Comparison of ENCODE assay signal across 1 cellular context in the genomic region with DNA sequence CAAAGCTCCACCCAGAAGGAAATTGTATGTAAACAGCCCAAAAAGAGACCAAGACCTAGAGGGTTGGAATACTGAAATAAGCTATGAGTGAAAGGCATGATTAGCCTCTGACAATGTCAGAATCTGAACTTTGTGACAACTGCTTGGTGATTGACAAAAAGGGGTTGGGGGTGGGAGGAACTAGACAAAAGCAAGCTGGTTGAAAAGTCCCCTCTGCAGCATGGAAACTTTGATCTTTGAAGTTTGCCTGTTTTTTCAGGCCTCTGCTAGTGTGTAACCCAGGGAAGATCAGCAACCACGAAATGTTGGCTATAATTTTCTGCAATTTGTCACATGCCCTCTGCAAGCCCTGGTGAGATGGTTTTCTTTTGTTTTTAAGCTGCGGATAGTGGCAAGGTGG.
TF ChIP-seq lines count a peak whose summit lies in the region.

No MANE protein-coding gene starts in this region.

TF ChIP-seq in HepG2, 621 proteins besides CTCF, POLR2A, EP300 and RAD21 (continued from another document and continues in another):
- TF ChIP-seq FOXO1 (CRISPR knock-in tag; IDR thresholded peaks at IDR 0.05), result peak; percentile 25; the same call in 1 of the 2 replicates
- no peak for TF ChIP-seq SP2 (CRISPR knock-in tag; IDR thresholded peaks at IDR 0.05)
- no peak for TF ChIP-seq TEAD2 (CRISPR knock-in tag; IDR thresholded peaks at IDR 0.05)
- no peak for TF ChIP-seq RARA (CRISPR knock-in tag; IDR thresholded peaks at IDR 0.05)
- TF ChIP-seq ELF4 (CRISPR knock-in tag; IDR thresholded peaks at IDR 0.05; ENCODE audit: borderline replicate concordance), result no peak
- no peak for TF ChIP-seq ZNF33B (CRISPR knock-in tag; IDR thresholded peaks at IDR 0.05)
- no peak for TF ChIP-seq KLF9 (CRISPR knock-in tag; IDR thresholded peaks at IDR 0.05; ENCODE audit: low read depth)
- TF ChIP-seq NR2C2 (CRISPR knock-in tag; IDR thresholded peaks at IDR 0.05; ENCODE audit: borderline replicate concordance), result no peak
- no peak for TF ChIP-seq BORCS8-MEF2B (CRISPR knock-in tag; IDR thresholded peaks at IDR 0.05)
- no peak for TF ChIP-seq MIER2 (CRISPR knock-in tag; IDR thresholded peaks at IDR 0.05)
- TF ChIP-seq, protein P1, sequence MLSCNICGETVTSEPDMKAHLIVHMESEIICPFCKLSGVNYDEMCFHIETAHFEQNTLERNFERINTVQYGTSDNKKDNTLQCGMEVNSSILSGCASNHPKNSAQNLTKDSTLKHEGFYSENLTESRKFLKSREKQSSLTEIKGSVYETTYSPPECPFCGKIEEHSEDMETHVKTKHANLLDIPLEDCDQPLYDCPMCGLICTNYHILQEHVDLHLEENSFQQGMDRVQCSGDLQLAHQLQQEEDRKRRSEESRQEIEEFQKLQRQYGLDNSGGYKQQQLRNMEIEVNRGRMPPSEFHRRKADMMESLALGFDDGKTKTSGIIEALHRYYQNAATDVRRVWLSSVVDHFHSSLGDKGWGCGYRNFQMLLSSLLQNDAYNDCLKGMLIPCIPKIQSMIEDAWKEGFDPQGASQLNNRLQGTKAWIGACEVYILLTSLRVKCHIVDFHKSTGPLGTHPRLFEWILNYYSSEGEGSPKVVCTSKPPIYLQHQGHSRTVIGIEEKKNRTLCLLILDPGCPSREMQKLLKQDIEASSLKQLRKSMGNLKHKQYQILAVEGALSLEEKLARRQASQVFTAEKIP (CRISPR knock-in tag; IDR thresholded peaks at IDR 0.05; ENCODE audit: borderline replicate concordance), result no peak
- no peak for TF ChIP-seq TOPORS (CRISPR knock-in tag; IDR thresholded peaks at IDR 0.05)
- TF ChIP-seq, protein P2, sequence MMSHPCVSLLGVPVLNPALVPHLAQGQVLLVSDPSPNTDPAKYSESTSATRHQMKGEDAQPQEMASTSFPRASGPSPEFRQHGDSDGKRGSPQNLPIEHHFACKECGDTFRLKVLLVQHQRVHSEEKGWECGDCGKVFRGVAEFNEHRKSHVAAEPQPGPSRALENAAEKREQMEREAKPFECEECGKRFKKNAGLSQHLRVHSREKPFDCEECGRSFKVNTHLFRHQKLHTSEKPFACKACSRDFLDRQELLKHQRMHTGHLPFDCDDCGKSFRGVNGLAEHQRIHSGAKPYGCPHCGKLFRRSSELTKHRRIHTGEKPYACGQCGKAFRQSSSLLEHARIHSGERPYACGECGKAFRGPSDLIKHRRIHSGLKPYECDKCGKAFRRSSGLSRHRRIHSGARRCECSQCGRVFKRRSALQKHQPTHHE (CRISPR knock-in tag; IDR thresholded peaks at IDR 0.05; ENCODE audit: borderline replicate concordance), result no peak
- TF ChIP-seq FLYWCH1 (CRISPR knock-in tag; IDR thresholded peaks at IDR 0.05), result no peak
- TF ChIP-seq RFXAP (CRISPR knock-in tag; IDR thresholded peaks at IDR 0.05; ENCODE audit: borderline replicate concordance), result 0 out of 2 replicates have a peak, but pooled peaks have one; percentile 26
- TF ChIP-seq KDM2A (CRISPR knock-in tag; IDR thresholded peaks at IDR 0.05; ENCODE audit: borderline replicate concordance, low read depth), result no peak
- TF ChIP-seq, protein P3, sequence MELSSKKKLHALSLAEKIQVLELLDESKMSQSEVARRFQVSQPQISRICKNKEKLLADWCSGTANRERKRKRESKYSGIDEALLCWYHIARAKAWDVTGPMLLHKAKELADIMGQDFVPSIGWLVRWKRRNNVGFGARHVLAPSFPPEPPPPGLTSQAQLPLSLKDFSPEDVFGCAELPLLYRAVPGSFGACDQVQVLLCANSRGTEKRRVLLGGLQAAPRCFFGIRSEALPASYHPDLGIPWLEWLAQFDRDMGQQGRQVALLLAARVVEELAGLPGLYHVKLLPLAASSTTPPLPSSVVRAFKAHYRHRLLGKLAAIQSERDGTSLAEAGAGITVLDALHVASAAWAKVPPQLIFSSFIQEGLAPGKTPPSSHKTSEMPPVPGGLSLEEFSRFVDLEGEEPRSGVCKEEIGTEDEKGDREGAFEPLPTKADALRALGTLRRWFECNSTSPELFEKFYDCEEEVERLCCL (CRISPR knock-in tag; IDR thresholded peaks at IDR 0.05; ENCODE audit: borderline replicate concordance), result no peak
- no peak for TF ChIP-seq ZNF484 (CRISPR knock-in tag; IDR thresholded peaks at IDR 0.05; ENCODE audit: borderline replicate concordance, low read depth)
- no peak for TF ChIP-seq MYNN (CRISPR knock-in tag; IDR thresholded peaks at IDR 0.05; ENCODE audit: low read depth)
- peak; percentile 67 for TF ChIP-seq ZNF292 (CRISPR knock-in tag; IDR thresholded peaks at IDR 0.05; ENCODE audit: borderline replicate concordance, low read depth)
- no peak for TF ChIP-seq ZNF44 (CRISPR knock-in tag; IDR thresholded peaks at IDR 0.05)
- TF ChIP-seq JUND (CRISPR knock-in tag; IDR thresholded peaks at IDR 0.05), result no peak
- no peak for TF ChIP-seq ZFAT (CRISPR knock-in tag; conservative IDR thresholded peaks at IDR 0.05)
- TF ChIP-seq FOSL1 (CRISPR knock-in tag; IDR thresholded peaks at IDR 0.05; ENCODE audit: borderline replicate concordance), result no peak
- TF ChIP-seq ZMYM2 (CRISPR knock-in tag; IDR thresholded peaks at IDR 0.05), result no peak
- 0 out of 2 replicates have a peak, but pooled peaks have one; percentile 45 for TF ChIP-seq ZNF564 (CRISPR knock-in tag; IDR thresholded peaks at IDR 0.05)
- TF ChIP-seq SYNCRIP (IDR thresholded peaks at IDR 0.05; ENCODE audit: insufficient read depth, low read depth, low read length), result no peak
- no peak for TF ChIP-seq DNMT3B (CRISPR knock-in tag; conservative IDR thresholded peaks at IDR 0.05)
- no peak for TF ChIP-seq ZNF274 (CRISPR knock-in tag; IDR thresholded peaks at IDR 0.05)
- TF ChIP-seq ZNF260 (CRISPR knock-in tag; IDR thresholded peaks at IDR 0.05; ENCODE audit: borderline replicate concordance, low read depth), result no peak
- peak; percentile 42 for TF ChIP-seq ZFX (CRISPR knock-in tag; IDR thresholded peaks at IDR 0.05; ENCODE audit: low read depth)
- TF ChIP-seq, protein P4, sequence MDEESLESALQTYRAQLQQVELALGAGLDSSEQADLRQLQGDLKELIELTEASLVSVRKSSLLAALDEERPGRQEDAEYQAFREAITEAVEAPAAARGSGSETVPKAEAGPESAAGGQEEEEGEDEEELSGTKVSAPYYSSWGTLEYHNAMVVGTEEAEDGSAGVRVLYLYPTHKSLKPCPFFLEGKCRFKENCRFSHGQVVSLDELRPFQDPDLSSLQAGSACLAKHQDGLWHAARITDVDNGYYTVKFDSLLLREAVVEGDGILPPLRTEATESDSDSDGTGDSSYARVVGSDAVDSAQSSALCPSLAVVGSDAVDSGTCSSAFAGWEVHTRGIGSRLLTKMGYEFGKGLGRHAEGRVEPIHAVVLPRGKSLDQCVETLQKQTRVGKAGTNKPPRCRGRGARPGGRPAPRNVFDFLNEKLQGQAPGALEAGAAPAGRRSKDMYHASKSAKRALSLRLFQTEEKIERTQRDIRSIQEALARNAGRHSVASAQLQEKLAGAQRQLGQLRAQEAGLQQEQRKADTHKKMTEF (CRISPR knock-in tag; IDR thresholded peaks at IDR 0.05), result 0 out of 2 replicates have a peak, but pooled peaks have one; percentile 24
- TF ChIP-seq ZNF788 (CRISPR knock-in tag; IDR thresholded peaks at IDR 0.05; ENCODE audit: borderline replicate concordance), result no peak; the same call in 1 of the 2 replicates
- TF ChIP-seq TBX3 (IDR thresholded peaks at IDR 0.05; ENCODE audit: borderline replicate concordance), result no peak
- TF ChIP-seq, protein P5, sequence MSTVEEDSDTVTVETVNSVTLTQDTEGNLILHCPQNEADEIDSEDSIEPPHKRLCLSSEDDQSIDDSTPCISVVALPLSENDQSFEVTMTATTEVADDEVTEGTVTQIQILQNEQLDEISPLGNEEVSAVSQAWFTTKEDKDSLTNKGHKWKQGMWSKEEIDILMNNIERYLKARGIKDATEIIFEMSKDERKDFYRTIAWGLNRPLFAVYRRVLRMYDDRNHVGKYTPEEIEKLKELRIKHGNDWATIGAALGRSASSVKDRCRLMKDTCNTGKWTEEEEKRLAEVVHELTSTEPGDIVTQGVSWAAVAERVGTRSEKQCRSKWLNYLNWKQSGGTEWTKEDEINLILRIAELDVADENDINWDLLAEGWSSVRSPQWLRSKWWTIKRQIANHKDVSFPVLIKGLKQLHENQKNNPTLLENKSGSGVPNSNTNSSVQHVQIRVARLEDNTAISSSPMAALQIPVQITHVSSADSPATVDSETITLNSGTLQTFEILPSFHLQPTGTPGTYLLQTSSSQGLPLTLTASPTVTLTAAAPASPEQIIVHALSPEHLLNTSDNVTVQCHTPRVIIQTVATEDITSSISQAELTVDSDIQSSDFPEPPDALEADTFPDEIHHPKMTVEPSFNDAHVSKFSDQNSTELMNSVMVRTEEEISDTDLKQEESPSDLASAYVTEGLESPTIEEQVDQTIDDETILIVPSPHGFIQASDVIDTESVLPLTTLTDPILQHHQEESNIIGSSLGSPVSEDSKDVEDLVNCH (CRISPR knock-in tag; IDR thresholded peaks at IDR 0.05), result no peak
- TF ChIP-seq, protein P6, sequence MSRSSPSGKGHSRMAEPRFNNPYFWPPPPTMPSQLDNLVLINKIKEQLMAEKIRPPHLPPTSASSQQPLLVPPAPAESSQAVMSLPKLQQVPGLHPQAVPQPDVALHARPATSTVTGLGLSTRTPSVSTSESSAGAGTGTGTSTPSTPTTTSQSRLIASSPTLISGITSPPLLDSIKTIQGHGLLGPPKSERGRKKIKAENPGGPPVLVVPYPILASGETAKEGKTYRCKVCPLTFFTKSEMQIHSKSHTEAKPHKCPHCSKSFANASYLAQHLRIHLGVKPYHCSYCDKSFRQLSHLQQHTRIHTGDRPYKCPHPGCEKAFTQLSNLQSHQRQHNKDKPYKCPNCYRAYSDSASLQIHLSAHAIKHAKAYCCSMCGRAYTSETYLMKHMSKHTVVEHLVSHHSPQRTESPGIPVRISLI (CRISPR knock-in tag; IDR thresholded peaks at IDR 0.05; ENCODE audit: borderline replicate concordance), result peak; percentile 70; the same call in 1 of the 2 replicates
- TF ChIP-seq, protein P7, sequence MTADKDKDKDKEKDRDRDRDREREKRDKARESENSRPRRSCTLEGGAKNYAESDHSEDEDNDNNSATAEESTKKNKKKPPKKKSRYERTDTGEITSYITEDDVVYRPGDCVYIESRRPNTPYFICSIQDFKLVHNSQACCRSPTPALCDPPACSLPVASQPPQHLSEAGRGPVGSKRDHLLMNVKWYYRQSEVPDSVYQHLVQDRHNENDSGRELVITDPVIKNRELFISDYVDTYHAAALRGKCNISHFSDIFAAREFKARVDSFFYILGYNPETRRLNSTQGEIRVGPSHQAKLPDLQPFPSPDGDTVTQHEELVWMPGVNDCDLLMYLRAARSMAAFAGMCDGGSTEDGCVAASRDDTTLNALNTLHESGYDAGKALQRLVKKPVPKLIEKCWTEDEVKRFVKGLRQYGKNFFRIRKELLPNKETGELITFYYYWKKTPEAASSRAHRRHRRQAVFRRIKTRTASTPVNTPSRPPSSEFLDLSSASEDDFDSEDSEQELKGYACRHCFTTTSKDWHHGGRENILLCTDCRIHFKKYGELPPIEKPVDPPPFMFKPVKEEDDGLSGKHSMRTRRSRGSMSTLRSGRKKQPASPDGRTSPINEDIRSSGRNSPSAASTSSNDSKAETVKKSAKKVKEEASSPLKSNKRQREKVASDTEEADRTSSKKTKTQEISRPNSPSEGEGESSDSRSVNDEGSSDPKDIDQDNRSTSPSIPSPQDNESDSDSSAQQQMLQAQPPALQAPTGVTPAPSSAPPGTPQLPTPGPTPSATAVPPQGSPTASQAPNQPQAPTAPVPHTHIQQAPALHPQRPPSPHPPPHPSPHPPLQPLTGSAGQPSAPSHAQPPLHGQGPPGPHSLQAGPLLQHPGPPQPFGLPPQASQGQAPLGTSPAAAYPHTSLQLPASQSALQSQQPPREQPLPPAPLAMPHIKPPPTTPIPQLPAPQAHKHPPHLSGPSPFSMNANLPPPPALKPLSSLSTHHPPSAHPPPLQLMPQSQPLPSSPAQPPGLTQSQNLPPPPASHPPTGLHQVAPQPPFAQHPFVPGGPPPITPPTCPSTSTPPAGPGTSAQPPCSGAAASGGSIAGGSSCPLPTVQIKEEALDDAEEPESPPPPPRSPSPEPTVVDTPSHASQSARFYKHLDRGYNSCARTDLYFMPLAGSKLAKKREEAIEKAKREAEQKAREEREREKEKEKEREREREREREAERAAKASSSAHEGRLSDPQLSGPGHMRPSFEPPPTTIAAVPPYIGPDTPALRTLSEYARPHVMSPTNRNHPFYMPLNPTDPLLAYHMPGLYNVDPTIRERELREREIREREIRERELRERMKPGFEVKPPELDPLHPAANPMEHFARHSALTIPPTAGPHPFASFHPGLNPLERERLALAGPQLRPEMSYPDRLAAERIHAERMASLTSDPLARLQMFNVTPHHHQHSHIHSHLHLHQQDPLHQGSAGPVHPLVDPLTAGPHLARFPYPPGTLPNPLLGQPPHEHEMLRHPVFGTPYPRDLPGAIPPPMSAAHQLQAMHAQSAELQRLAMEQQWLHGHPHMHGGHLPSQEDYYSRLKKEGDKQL (CRISPR knock-in tag; IDR thresholded peaks at IDR 0.05; ENCODE audit: low read depth), result no peak
- TF ChIP-seq, protein P8, sequence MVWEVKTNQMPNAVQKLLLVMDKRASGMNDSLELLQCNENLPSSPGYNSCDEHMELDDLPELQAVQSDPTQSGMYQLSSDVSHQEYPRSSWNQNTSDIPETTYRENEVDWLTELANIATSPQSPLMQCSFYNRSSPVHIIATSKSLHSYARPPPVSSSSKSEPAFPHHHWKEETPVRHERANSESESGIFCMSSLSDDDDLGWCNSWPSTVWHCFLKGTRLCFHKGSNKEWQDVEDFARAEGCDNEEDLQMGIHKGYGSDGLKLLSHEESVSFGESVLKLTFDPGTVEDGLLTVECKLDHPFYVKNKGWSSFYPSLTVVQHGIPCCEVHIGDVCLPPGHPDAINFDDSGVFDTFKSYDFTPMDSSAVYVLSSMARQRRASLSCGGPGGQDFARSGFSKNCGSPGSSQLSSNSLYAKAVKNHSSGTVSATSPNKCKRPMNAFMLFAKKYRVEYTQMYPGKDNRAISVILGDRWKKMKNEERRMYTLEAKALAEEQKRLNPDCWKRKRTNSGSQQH (CRISPR knock-in tag; IDR thresholded peaks at IDR 0.05; ENCODE audit: low read depth), result no peak
- TF ChIP-seq KDM4B (CRISPR knock-in tag; IDR thresholded peaks at IDR 0.05), result no peak
- TF ChIP-seq, protein P9, sequence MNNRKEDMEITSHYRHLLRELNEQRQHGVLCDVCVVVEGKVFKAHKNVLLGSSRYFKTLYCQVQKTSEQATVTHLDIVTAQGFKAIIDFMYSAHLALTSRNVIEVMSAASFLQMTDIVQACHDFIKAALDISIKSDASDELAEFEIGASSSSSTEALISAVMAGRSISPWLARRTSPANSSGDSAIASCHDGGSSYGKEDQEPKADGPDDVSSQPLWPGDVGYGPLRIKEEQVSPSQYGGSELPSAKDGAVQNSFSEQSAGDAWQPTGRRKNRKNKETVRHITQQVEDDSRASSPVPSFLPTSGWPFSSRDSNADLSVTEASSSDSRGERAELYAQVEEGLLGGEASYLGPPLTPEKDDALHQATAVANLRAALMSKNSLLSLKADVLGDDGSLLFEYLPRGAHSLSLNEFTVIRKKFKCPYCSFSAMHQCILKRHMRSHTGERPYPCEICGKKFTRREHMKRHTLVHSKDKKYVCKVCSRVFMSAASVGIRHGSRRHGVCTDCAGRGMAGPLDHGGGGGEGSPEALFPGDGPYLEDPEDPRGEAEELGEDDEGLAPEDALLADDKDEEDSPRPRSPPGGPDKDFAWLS (CRISPR knock-in tag; IDR thresholded peaks at IDR 0.05; ENCODE audit: borderline replicate concordance), result no peak
- no peak for TF ChIP-seq NFYC (CRISPR knock-in tag; IDR thresholded peaks at IDR 0.05)
- peak; percentile 33; the same call in 1 of the 2 replicates for TF ChIP-seq ZNF556 (CRISPR knock-in tag; IDR thresholded peaks at IDR 0.05; ENCODE audit: borderline replicate concordance)
- peak; percentile 40; the same call in 1 of the 2 replicates for TF ChIP-seq TARDBP (CRISPR knock-in tag; IDR thresholded peaks at IDR 0.05)
- no peak for TF ChIP-seq TGIF2 (CRISPR knock-in tag; IDR thresholded peaks at IDR 0.05)
- TF ChIP-seq, protein P10, sequence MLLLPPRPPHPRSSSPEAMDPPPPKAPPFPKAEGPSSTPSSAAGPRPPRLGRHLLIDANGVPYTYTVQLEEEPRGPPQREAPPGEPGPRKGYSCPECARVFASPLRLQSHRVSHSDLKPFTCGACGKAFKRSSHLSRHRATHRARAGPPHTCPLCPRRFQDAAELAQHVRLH (CRISPR knock-in tag; IDR thresholded peaks at IDR 0.05; ENCODE audit: borderline replicate concordance, low read depth), result no peak
- TF ChIP-seq CBX1 (IDR thresholded peaks at IDR 0.05; ENCODE audit: low read depth), result peak; percentile 47
